In the genomic region with DNA sequence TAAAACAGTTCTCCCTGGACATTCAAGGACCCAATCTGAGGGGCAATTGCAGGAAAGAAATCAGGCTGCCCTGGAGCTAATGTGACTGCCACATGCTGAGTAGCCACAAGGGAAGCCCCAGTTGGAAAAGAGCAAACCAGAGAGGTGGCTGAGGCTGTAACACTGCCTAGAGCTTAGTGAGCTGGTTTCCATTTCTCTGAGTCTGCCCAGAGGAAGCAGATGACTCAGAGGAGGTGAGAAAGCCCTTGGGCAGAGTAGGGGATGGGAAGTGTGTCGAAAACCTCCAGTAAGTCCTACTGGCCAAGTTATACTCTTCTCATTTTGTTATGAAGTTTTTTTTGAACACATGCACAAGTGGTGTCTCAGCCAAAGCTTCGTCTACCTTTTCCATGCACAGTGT, we compare ENCODE assay signal across 1 cellular context.
TF ChIP-seq lines count a peak whose summit lies in the region.

No MANE protein-coding gene starts in this region.

TF ChIP-seq in GM23338, 12 proteins besides CTCF, POLR2A, EP300 and RAD21 (continued from another document):
- no peak for TF ChIP-seq CREB1 (CRISPR knock-in tag; IDR thresholded peaks at IDR 0.05; ENCODE audit: low read depth)
